Comparison of ENCODE assay signal across 9 cellular contexts in genomic region chr9:79611091-79611614, GRCh38. TPM values are rescaled to one million over a fixed set of nuclear protein-coding genes. Genes with fewer than 3 reads are reported as not detected.
DNase-seq lines count a peak whose midpoint lies in the region; ATAC-seq and TF ChIP-seq lines count a peak whose summit lies in the region.
"Had no signal": no experiment of that assay in that cellular context is flagged by ENCODE, and none has a peak within 500 bp of the region (broad histone marks: within the 10 kb centered on the region; RNA-seq: fewer than 3 reads in every experiment).

No MANE protein-coding gene starts in this region.

- peaks cover 39% of the 10 kb centered on the region for H3K4me1 Mint-ChIP-seq in activated T-cell treated with anti-CD3 and anti-CD28 coated beads, Interleukin-2, amount 50 U/mL, for 72 hours (ENCODE audit: low read depth)

- H3K9me3 Mint-ChIP-seq in activated T-cell treated with anti-CD3 and anti-CD28 coated beads, Interleukin-2, amount 50 U/mL, for 72 hours = peaks cover 2 to 3% of the 10 kb centered on the region in 2 donors

- H3K27ac Mint-ChIP-seq in activated T-cell treated with anti-CD3 and anti-CD28 coated beads, Interleukin-2, amount 50 U/mL, for 72 hours = peak overlapping the region; percentile 74

- DNase-seq in activated T-cell treated with anti-CD3 and anti-CD28 coated beads, Interleukin-2, amount 50 U/mL, for 72 hours = no peak
- DNase-seq in activated T-cell treated with anti-CD3 and anti-CD28 coated beads, Interleukin-2, amount 50 U/mL, for 1 hour = no peak
- peak; percentile 11 for DNase-seq in SW480 (ENCODE audit: low spot score)
- peak; percentile 76 for DNase-seq in medulla oblongata (ENCODE audit: extremely low spot score)
- no peak for DNase-seq in lower leg skin (ENCODE audit: low spot score in 2 of 2)
- no peak for DNase-seq in activated CD4-positive, CD25-positive, alpha-beta regulatory T cell treated with anti-CD3 and anti-CD28 coated beads, Interleukin-2, amount 50 U/mL, for 72 hours

- peaks cover 9 to 18% of the 10 kb centered on the region in 2 donors for H3K36me3 Mint-ChIP-seq in activated T-cell treated with anti-CD3 and anti-CD28 coated beads, Interleukin-2, amount 50 U/mL, for 72 hours (ENCODE audit: insufficient read depth in 2 of 2)

- H3K4me3 Mint-ChIP-seq in activated T-cell treated with anti-CD3 and anti-CD28 coated beads, Interleukin-2, amount 50 U/mL, for 72 hours = peak overlapping the region in 1 of 2 donors; percentile 47

- WGBS in lower leg skin, 2 donors = 86 to 93% methylated on average over 1 of the region's 1 CpG

- no peak for TF ChIP-seq CTCF in lower leg skin (IDR thresholded peaks at IDR 0.05)

- H3K4me3 ChIP-seq in lower leg skin (ENCODE audit: low read depth, poor library complexity, severe bottlenecking) = no peak overlapping the region
- H3K4me3 ChIP-seq: skin epidermis had no signal

- TF ChIP-seq POLR2A in lower leg skin (IDR thresholded peaks at IDR 0.05) = no peak

- intact Hi-C loops in lower leg skin (cut with DNase I; ENCODE audit: low total_unique reads) = no loop called here

- H3K27me3 Mint-ChIP-seq in activated T-cell treated with anti-CD3 and anti-CD28 coated beads, Interleukin-2, amount 50 U/mL, for 72 hours (ENCODE audit: low read depth) = no peaks in the 10 kb centered on the region

- ATAC-seq in activated T-cell treated with anti-CD3 and anti-CD28 coated beads, Interleukin-2, amount 50 U/mL, for 72 hours (replicated peaks in 1 of 2) = peak; percentile 67 to 90
- peak; percentile 77 for ATAC-seq in HG03139 (IDR thresholded peaks at IDR 0.05; ENCODE audit: unreplicated experiment)
- no peak for ATAC-seq in HG03095 (IDR thresholded peaks at IDR 0.05; ENCODE audit: unreplicated experiment)

RNA-seq across cellular contexts. Expression of gene TLE4, which starts 39.4 kb away (rescaled TPM):
- 10 to 100 TPM; 35.3 to 38.5 TPM for total RNA-seq in activated T-cell treated with anti-CD3 and anti-CD28 coated beads, Interleukin-2, amount 50 U/mL, for 72 hours
- total RNA-seq in lower leg skin = 10 to 100 TPM; 46.8 to 97.9 (median 54.1) TPM

Comparison
In these comparisons a context has a peak if more than half of its experiments do, and no peak if none do; other contexts are left out.
1. DNase-seq: peak in SW480 (single experiment) and medulla oblongata (single experiment); none in activated T-cell treated with anti-CD3 and anti-CD28 coated beads, Interleukin-2, amount 50 U/mL, for 72 hours (0 of 2), activated T-cell treated with anti-CD3 and anti-CD28 coated beads, Interleukin-2, amount 50 U/mL, for 1 hour (single experiment), lower leg skin (0 of 2) and activated CD4-positive, CD25-positive, alpha-beta regulatory T cell treated with anti-CD3 and anti-CD28 coated beads, Interleukin-2, amount 50 U/mL, for 72 hours (single experiment).